In genomic region chr17:8366231-8366630, GRCh38 we compare ENCODE assay signal across 10 cellular contexts. TPM values are rescaled to one million over a fixed set of nuclear protein-coding genes. Genes with fewer than 3 reads are reported as not detected.
A peak's percentile ranks its signal among the peaks of the same experiment; 100 is the strongest.
DNase-seq lines count a peak whose midpoint lies in the region; ATAC-seq, FAIRE-seq and TF ChIP-seq lines count a peak whose summit lies in the region.
"Had no signal": no experiment of that assay in that cellular context is flagged by ENCODE, and none has a peak within 500 bp of the region (broad histone marks: within the 10 kb centered on the region; RNA-seq: fewer than 3 reads in every experiment).

No MANE protein-coding gene starts in this region.

- H3K27me3 ChIP-seq in RWPE2 (ENCODE audit: insufficient read depth, poor library complexity, severe bottlenecking), result no peaks in the 10 kb centered on the region

- TF ChIP-seq CTCF in RWPE2 (IDR thresholded peaks at IDR 0.05; ENCODE audit: poor library complexity, severe bottlenecking), result no peak
- TF ChIP-seq CTCF in omental fat pad (IDR thresholded peaks at IDR 0.05), result no peak
- TF ChIP-seq CTCF in D721Med (IDR thresholded peaks at IDR 0.05; ENCODE audit: insufficient read depth, missing control alignments), result no peak

- DNase-seq in AG20443 (ENCODE audit: low spot score) (peak; percentile 27), RWPE2 (ENCODE audit: low spot score) (no peak), fibroblast of gingiva (ENCODE audit: low read depth) (peak; percentile 85), omental fat pad (ENCODE audit: low spot score) (no peak), iPS-NIHi11 (ENCODE audit: low spot score) (no peak), NCI-H146 treated with DMSO at 0.1 percent for 48 hours (lab: John Stamatoyannopoulos, UW; ENCODE audit: unreplicated experiment) (no peak), activated T-cell treated with anti-CD3 and anti-CD28 coated beads for 4 hours (no peak), D721Med (ENCODE audit: insufficient read length, low spot score) (no peak)
- DNase-seq: activated naive CD8-positive, alpha-beta T cell treated with anti-CD3 and anti-CD28 coated beads, Interleukin-2, amount 10 ng/mL, durations not matched to agents 7 days and 5 days had no signal

- no peaks in the 10 kb centered on the region for H3K9me3 ChIP-seq in RWPE2 (ENCODE audit: severe bottlenecking)

- ATAC-seq in RWPE2 (ENCODE audit: low read depth), result peak; percentile 82
- peak; percentile 88 for ATAC-seq in omental fat pad (ENCODE audit: low FRiP score)

- no peak overlapping the region for H3K4me3 ChIP-seq in RWPE2 (ENCODE audit: severe bottlenecking)

- H3K4me1 ChIP-seq in RWPE2 (ENCODE audit: insufficient read depth, poor library complexity, severe bottlenecking), result peaks cover 12% of the 10 kb centered on the region

- H3K27ac ChIP-seq in RWPE2 (ENCODE audit: poor library complexity, severe bottlenecking), result peak overlapping the region; percentile 60

- no peak for FAIRE-seq in D721Med (lab: Jason Lieb, UNC)
- FAIRE-seq: keratinocyte had no signal

- H3K36me3 ChIP-seq in RWPE2 (ENCODE audit: low read depth), result peaks cover 12% of the 10 kb centered on the region

RNA-seq across cellular contexts. Expression of gene RPL26, which starts 16.8 kb away (rescaled TPM):
- 1,000 to 10,000 TPM; 3,452 to 4,057 (median 3,629) TPM for total RNA-seq in omental fat pad

RNA-seq across cellular contexts. Expression of gene ODF4, which starts 26.6 kb away (rescaled TPM):
- not detected for total RNA-seq in omental fat pad
- total RNA-seq: activated naive CD8-positive, alpha-beta T cell treated with anti-CD3 and anti-CD28 coated beads, Interleukin-2, amount 10 ng/mL, durations not matched to agents 7 days and 5 days had no signal

RNA-seq across cellular contexts. Expression of gene RNF222, which starts 31.4 kb away (rescaled TPM):
- total RNA-seq in omental fat pad, result not detected

RNA-seq across cellular contexts. Expression of gene ARHGEF15, which starts 56.2 kb away (rescaled TPM):
- 100 to 1,000 TPM in 1 of 4 donors, 10 to 100 TPM in 2, 1 to 10 TPM in 1; 8.6 to 132 (median 60.4) TPM for total RNA-seq in omental fat pad
- total RNA-seq: activated naive CD8-positive, alpha-beta T cell treated with anti-CD3 and anti-CD28 coated beads, Interleukin-2, amount 10 ng/mL, durations not matched to agents 7 days and 5 days had no signal

Comparison
In these comparisons a context has a peak if more than half of its experiments do, and no peak if none do; other contexts are left out.
1. DNase-seq: peak in AG20443 (single experiment) and fibroblast of gingiva (single experiment); none in RWPE2 (single experiment), omental fat pad (single experiment), iPS-NIHi11 (single experiment), NCI-H146 treated with DMSO at 0.1 percent for 48 hours (single experiment), activated T-cell treated with anti-CD3 and anti-CD28 coated beads for 4 hours (single experiment) and D721Med (single experiment).